1 cellular context compared by ENCODE assay signal in the genomic region with DNA sequence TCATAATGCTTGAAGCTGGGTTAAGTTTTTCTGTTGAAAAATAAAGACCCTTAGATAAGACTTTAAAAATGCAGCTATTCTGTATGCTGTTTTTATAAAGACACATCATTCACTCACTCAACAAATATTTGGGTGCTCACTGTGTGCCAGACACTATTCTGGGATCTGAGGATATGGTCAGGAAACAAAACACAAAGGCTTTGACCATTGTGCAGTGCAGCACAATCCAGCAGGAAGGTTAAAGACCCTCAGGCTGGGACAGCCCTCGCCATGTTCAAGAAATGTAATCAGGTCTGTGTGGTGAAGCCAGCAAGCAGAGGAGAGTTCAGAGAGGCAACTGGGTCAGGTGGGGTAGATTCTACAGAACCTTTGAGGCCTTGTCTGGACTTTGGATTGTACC. TPM values are rescaled to one million over a fixed set of nuclear protein-coding genes. Genes with fewer than 3 reads are reported as not detected.
"Had no signal": no experiment of that assay in that cellular context is flagged by ENCODE, and none has a peak within 500 bp of the region (broad histone marks: within the 10 kb centered on the region; RNA-seq: fewer than 3 reads in every experiment).

No MANE protein-coding gene starts in this region.

RNA-seq across cellular contexts. Expression of gene TBX20, which starts 31.5 kb away (rescaled TPM):
- total RNA-seq: Peyer's patch had no signal
